In genomic region chr1:2448098-2448445, GRCh38 we compare ENCODE assay signal across 20 cellular contexts. TPM values are rescaled to one million over a fixed set of nuclear protein-coding genes. Genes with fewer than 3 reads are reported as not detected.
A peak's percentile ranks its signal among the peaks of the same experiment; 100 is the strongest.
DNase-seq lines count a peak whose midpoint lies in the region; ATAC-seq and TF ChIP-seq lines count a peak whose summit lies in the region.
"Had no signal": no experiment of that assay in that cellular context is flagged by ENCODE, and none has a peak within 500 bp of the region (broad histone marks: within the 10 kb centered on the region; RNA-seq: fewer than 3 reads in every experiment).

No MANE protein-coding gene starts in this region.

- H3K4me3 Mint-ChIP-seq in GM23338, result no peak overlapping the region; the same call in 2 of the 3 replicates
- H3K4me3 Mint-ChIP-seq: CD8-positive, alpha-beta memory T cell had no signal

- H3K9me2 ChIP-seq in GM23338 (ENCODE audit: insufficient read depth), result no peaks in the 10 kb centered on the region

- H3K4me3 ChIP-seq in GM23338, result no peak overlapping the region
- H3K4me3 ChIP-seq in iPS-15b (ENCODE audit: low read depth, low read length), result no peak overlapping the region
- H3K4me3 ChIP-seq: SJSA1, upper lobe of right lung had no signal

- no peaks in the 10 kb centered on the region for H4K20me1 ChIP-seq in GM23338 (replicated peaks; ENCODE audit: insufficient read depth)

- H3K27me3 Mint-ChIP-seq in GM23338 (ENCODE audit: insufficient read depth, low read depth, poor library complexity), result peaks cover 4% of the 10 kb centered on the region

- H3K9me3 ChIP-seq in iPS-15b (ENCODE audit: control insufficient read depth, insufficient read depth, low read length), result no peaks in the 10 kb centered on the region
- H3K9me3 ChIP-seq: upper lobe of right lung had no signal

- no peaks in the 10 kb centered on the region for H3K79me2 ChIP-seq in GM23338 (replicated peaks; ENCODE audit: insufficient read depth)

- H3K36me3 Mint-ChIP-seq in GM23338 (ENCODE audit: low read depth), result no peaks in the 10 kb centered on the region
- H3K36me3 Mint-ChIP-seq: CD8-positive, alpha-beta memory T cell had no signal

- H3K4me1 ChIP-seq in GM23338 (ENCODE audit: insufficient read depth), result no peaks in the 10 kb centered on the region
- no peaks in the 10 kb centered on the region for H3K4me1 ChIP-seq in iPS-15b (ENCODE audit: control insufficient read depth, insufficient read depth, low read length)
- H3K4me1 ChIP-seq: upper lobe of right lung had no signal

- H3K27ac ChIP-seq in GM23338 (ENCODE audit: low read depth), result no peak overlapping the region
- H3K27ac ChIP-seq: epithelial cell of prostate, SJSA1, upper lobe of right lung had no signal

- H3K4me2 ChIP-seq in GM23338, result no peak overlapping the region

- peak overlapping the region; percentile 47; the same call in 1 of the 2 replicates for H2AFZ ChIP-seq in GM23338

- DNase-seq in A172 (ENCODE audit: low spot score) (peak; percentile 47), GM23338 (ENCODE audit: low spot score) (no peak), SW480 (ENCODE audit: low spot score) (peak; percentile 69), left lobe of liver (ENCODE audit: low spot score) (no peak), NCI-H1694 (lab: John Stamatoyannopoulos, UW) (no peak)
- DNase-seq: ACHN; CD8-positive, alpha-beta memory T cell; HCEC 1CT; islet precursor cell; NCI-H345; posterior cingulate gyrus; stimulated activated naive CD4-positive, alpha-beta T cell treated with Interleukin-2 at 50 U/mL for 16 hours; T1000; upper lobe of right lung had no signal

- no peaks in the 10 kb centered on the region for H3F3A ChIP-seq in GM23338 (replicated peaks; ENCODE audit: low read depth)

- no peak for TF ChIP-seq CTCF in GM23338 (conservative IDR thresholded peaks at IDR 0.05; ENCODE audit: low read depth in 2 of 2)

- peaks cover 10% of the 10 kb centered on the region for H3K27me3 ChIP-seq in GM23338 (ENCODE audit: insufficient read depth)
- peaks cover 10% of the 10 kb centered on the region for H3K27me3 ChIP-seq in iPS-15b (ENCODE audit: control insufficient read depth, insufficient read depth, low read length)

- H3K27ac Mint-ChIP-seq in GM23338, result no peak overlapping the region
- H3K27ac Mint-ChIP-seq: activated T-helper 2 cell treated with anti-CD3 and anti-CD28 coated beads, Interferon-gamma antibody, Interleukin-2, Interleukin-4, amounts not matched to agents 10 μg/mL and 5 μg/mL and 100 μg/mL, durations not matched to agents 14 hours and 24 hours and 36 hours; CD8-positive, alpha-beta memory T cell had no signal

- peaks cover 15% of the 10 kb centered on the region for H3K4me1 Mint-ChIP-seq in GM23338
- H3K4me1 Mint-ChIP-seq: CD8-positive, alpha-beta memory T cell had no signal

- no peak for ATAC-seq in GM23338
- ATAC-seq in HG03457 (IDR thresholded peaks at IDR 0.05; ENCODE audit: unreplicated experiment), result no peak
- ATAC-seq in left lobe of liver, result no peak
- ATAC-seq in HG03460 (IDR thresholded peaks at IDR 0.05; ENCODE audit: unreplicated experiment), result no peak
- ATAC-seq: upper lobe of right lung had no signal

- peak overlapping the region; percentile 24 for H3K9ac ChIP-seq in iPS-15b (ENCODE audit: low read depth, low read length)

- H3K36me3 ChIP-seq in GM23338 (ENCODE audit: insufficient read depth), result no peaks in the 10 kb centered on the region
- no peaks in the 10 kb centered on the region for H3K36me3 ChIP-seq in iPS-15b (ENCODE audit: control insufficient read depth, insufficient read depth, low read length)
- H3K36me3 ChIP-seq: SJSA1, upper lobe of right lung had no signal

- H3K9me3 Mint-ChIP-seq in GM23338, result no peaks in the 10 kb centered on the region
- H3K9me3 Mint-ChIP-seq: activated T-helper 2 cell treated with anti-CD3 and anti-CD28 coated beads, Interferon-gamma antibody, Interleukin-2, Interleukin-4, amounts not matched to agents 10 μg/mL and 5 μg/mL and 100 μg/mL, durations not matched to agents 14 hours and 24 hours and 36 hours; CD8-positive, alpha-beta memory T cell had no signal

TF ChIP-seq in GM23338, 12 proteins besides CTCF, POLR2A, EP300 and RAD21 (continues in another document):
- TF ChIP-seq, protein P1, sequence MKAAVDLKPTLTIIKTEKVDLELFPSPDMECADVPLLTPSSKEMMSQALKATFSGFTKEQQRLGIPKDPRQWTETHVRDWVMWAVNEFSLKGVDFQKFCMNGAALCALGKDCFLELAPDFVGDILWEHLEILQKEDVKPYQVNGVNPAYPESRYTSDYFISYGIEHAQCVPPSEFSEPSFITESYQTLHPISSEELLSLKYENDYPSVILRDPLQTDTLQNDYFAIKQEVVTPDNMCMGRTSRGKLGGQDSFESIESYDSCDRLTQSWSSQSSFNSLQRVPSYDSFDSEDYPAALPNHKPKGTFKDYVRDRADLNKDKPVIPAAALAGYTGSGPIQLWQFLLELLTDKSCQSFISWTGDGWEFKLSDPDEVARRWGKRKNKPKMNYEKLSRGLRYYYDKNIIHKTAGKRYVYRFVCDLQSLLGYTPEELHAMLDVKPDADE (IDR thresholded peaks at IDR 0.05), result no peak
- TF ChIP-seq POLR2AphosphoS5 (IDR thresholded peaks at IDR 0.05; ENCODE audit: low read depth) (no peak), ZNF331 (CRISPR knock-in tag; IDR thresholded peaks at IDR 0.05; ENCODE audit: low read depth) (no peak)

RNA-seq across cellular contexts. Expression of gene PLCH2, which starts 28.0 kb away (rescaled TPM):
- 0.05 TPM in 1 of 2 replicates, not detected in the other for total RNA-seq in A172 (2014; rRNA removed; shearing (Covaris generic))
- total RNA-seq in GM23338 (2014; rRNA removed; shearing (Covaris generic)), result 0.08 and 0.31 TPM in 2 replicates
- 0.07 TPM in 1 of 2 replicates, not detected in the other for polyA plus RNA-seq in GM23338 (2016; fragmentation: Nextera tagmentation; extraction: Ambion mirVana)
- total RNA-seq in left lobe of liver, result 3.4 TPM

RNA-seq across cellular contexts. Expression of gene PEX10, which starts 35.7 kb away (rescaled TPM):
- total RNA-seq in A172 (2014; rRNA removed; shearing (Covaris generic)), result 17.0 and 24.0 TPM in 2 replicates
- total RNA-seq in GM23338 (2014; rRNA removed; shearing (Covaris generic)), result 43.3 and 53.9 TPM in 2 replicates
- polyA plus RNA-seq in GM23338 (2016; fragmentation: Nextera tagmentation; extraction: Ambion mirVana), result 15.0 and 15.9 TPM in 2 replicates
- total RNA-seq in left lobe of liver, result 10.3 TPM

RNA-seq across cellular contexts. Expression of gene RER1, which starts 56.4 kb away (rescaled TPM):
- 57.3 and 62.5 TPM in 2 replicates for total RNA-seq in A172 (2014; rRNA removed; shearing (Covaris generic))
- total RNA-seq in GM23338 (2014; rRNA removed; shearing (Covaris generic)), result 50.9 and 58.4 TPM in 2 replicates
- 91.9 and 99.5 TPM in 2 replicates for polyA plus RNA-seq in GM23338 (2016; fragmentation: Nextera tagmentation; extraction: Ambion mirVana)
- 163 TPM for total RNA-seq in left lobe of liver

RNA-seq across cellular contexts. Expression of gene MORN1, which starts 56.7 kb away (rescaled TPM):
- 5.1 and 7.0 TPM in 2 replicates for total RNA-seq in A172 (2014; rRNA removed; shearing (Covaris generic))
- total RNA-seq in GM23338 (2014; rRNA removed; shearing (Covaris generic)), result 6.6 and 11.1 TPM in 2 replicates
- 4.7 and 4.8 TPM in 2 replicates for polyA plus RNA-seq in GM23338 (2016; fragmentation: Nextera tagmentation; extraction: Ambion mirVana)
- total RNA-seq in left lobe of liver, result 6.7 TPM

Comparison
In these comparisons a context has a peak if more than half of its experiments do, and no peak if none do; other contexts are left out.
1. DNase-seq: peak in A172 (single experiment) and SW480 (single experiment); none in GM23338 (single experiment), left lobe of liver (single experiment) and NCI-H1694 (single experiment).